In the genomic region with DNA sequence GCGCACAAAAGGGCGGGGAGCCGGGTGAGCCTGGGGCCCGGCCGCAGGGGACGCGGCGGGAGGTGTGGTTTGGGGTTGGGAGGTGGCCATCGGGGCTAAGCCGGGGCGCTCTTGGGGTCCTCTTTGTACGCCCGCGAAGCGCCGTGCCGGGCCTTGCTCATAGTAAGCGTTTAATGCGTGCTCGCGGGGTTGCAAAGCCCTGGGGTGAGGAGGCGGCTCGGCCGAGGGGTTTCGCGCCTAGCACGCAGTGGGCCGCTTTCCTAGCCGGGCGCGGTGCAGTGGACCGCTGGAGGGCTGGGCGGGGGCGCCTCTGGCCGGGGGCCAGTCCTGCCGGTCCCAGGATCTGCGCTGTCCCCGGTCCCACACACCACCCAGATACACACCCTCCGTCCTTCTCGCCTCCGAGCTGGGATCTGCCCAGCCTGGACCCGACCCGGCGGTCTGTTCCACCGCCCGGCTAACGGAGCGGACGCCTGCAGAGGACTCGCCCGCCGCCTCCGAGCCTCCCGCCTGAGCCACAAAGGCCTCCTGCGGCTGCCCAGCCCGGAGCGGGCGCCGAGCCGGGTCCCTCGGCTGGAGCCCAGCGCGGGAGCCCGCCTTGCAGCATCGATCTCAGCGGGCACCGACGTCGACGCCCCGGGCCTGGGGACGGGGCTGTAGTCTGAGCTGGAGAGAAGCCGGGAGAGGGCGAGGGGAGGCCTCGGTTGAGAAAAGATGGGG, we compare ENCODE assay signal across 9 cellular contexts. TPM values are rescaled to one million over a fixed set of nuclear protein-coding genes. Genes with fewer than 3 reads are reported as not detected.
A peak's percentile ranks its signal among the peaks of the same experiment; 100 is the strongest.
DNase-seq lines count a peak whose midpoint lies in the region; ATAC-seq and TF ChIP-seq lines count a peak whose summit lies in the region.
"Had no signal": no experiment of that assay in that cellular context is flagged by ENCODE, and none has a peak within 500 bp of the region (broad histone marks: within the 10 kb centered on the region; RNA-seq: fewer than 3 reads in every experiment).

No MANE protein-coding gene starts in this region.

- CTCF ChIA-PET in CD8-positive, alpha-beta memory T cell (lab: Charles Lee) = interaction anchor here (1.2 to 2.9 kb wide), 2 partner anchors 74 to 94 kb away, joined by 3 to 35 read pairs; no protein-coding TSS in a partner anchor

- H3K27ac Mint-ChIP-seq in CD8-positive, alpha-beta memory T cell = no peak overlapping the region
- no peak overlapping the region for H3K27ac Mint-ChIP-seq in activated T-helper 17 cell treated with anti-CD3 and anti-CD28 coated beads, Interleukin-2, amount 50 U/mL, for 72 hours
- peak overlapping the region; percentile 51 for H3K27ac Mint-ChIP-seq in stimulated activated naive B cell treated with anti-CD40 and anti-IgM and Interleukin-4, amounts not matched to agents 10 μg/mL and 1 μg/mL and 100 μg/mL, for 72 hours
- no peak overlapping the region for H3K27ac Mint-ChIP-seq in HFFc6

- H3K4me3 ChIP-seq in CD8-positive, alpha-beta memory T cell (ENCODE audit: low read length) = no peak overlapping the region
- H3K4me3 ChIP-seq in HUES64 (ENCODE audit: low read length) = peak overlapping the region; percentile 73

- no peaks in the 10 kb centered on the region for H3K9me3 ChIP-seq in CD8-positive, alpha-beta memory T cell (ENCODE audit: low read length)
- H3K9me3 ChIP-seq in HUES64 (ENCODE audit: insufficient read depth, low read depth, low read length) = no peaks in the 10 kb centered on the region

- H3K36me3 ChIP-seq in CD8-positive, alpha-beta memory T cell (ENCODE audit: insufficient read depth, low read length) = no peaks in the 10 kb centered on the region
- no peaks in the 10 kb centered on the region for H3K36me3 ChIP-seq in HUES64 (ENCODE audit: insufficient read depth, low read length)

- H3K4me3 Mint-ChIP-seq in CD8-positive, alpha-beta memory T cell = peak overlapping the region in 6 of 7 donors; percentile 40 to 78 (median 70)
- peak overlapping the region; percentile 59 for H3K4me3 Mint-ChIP-seq in activated T-helper 17 cell treated with anti-CD3 and anti-CD28 coated beads, Interleukin-2, amount 50 U/mL, for 72 hours
- H3K4me3 Mint-ChIP-seq in stimulated activated naive B cell treated with anti-CD40 and anti-IgM and Interleukin-4, amounts not matched to agents 10 μg/mL and 1 μg/mL and 100 μg/mL, for 72 hours = peak overlapping the region; percentile 71 to 76
- no peak overlapping the region for H3K4me3 Mint-ChIP-seq in HFFc6

- TF ChIP-seq CTCF in HFFc6 (IDR thresholded peaks at IDR 0.05) = no peak

- H3K9ac ChIP-seq in HUES64 (ENCODE audit: low read depth, low read length) = peak overlapping the region; percentile 68

- peaks cover 53% of the 10 kb centered on the region for H3K27me3 ChIP-seq in CD8-positive, alpha-beta memory T cell (ENCODE audit: insufficient read depth, low read length, poor library complexity, severe bottlenecking)
- H3K27me3 ChIP-seq in HUES64 (ENCODE audit: insufficient read depth, low read length) = peaks cover 86% of the 10 kb centered on the region

- H3K4me1 ChIP-seq in CD8-positive, alpha-beta memory T cell (ENCODE audit: insufficient read depth, low read length) = peaks cover 19% of the 10 kb centered on the region
- peaks cover 6% of the 10 kb centered on the region; the same call in 1 of the 2 replicates for H3K4me1 ChIP-seq in HUES64 (ENCODE audit: insufficient read depth, low read length)

- peaks cover 0 to 2% (median 0%) of the 10 kb centered on the region in 3 donors for H3K36me3 Mint-ChIP-seq in CD8-positive, alpha-beta memory T cell
- H3K36me3 Mint-ChIP-seq in activated T-helper 17 cell treated with anti-CD3 and anti-CD28 coated beads, Interleukin-2, amount 50 U/mL, for 72 hours (ENCODE audit: low read depth) = no peaks in the 10 kb centered on the region
- no peaks in the 10 kb centered on the region for H3K36me3 Mint-ChIP-seq in stimulated activated naive B cell treated with anti-CD40 and anti-IgM and Interleukin-4, amounts not matched to agents 10 μg/mL and 1 μg/mL and 100 μg/mL, for 72 hours
- H3K36me3 Mint-ChIP-seq in HFFc6 (ENCODE audit: low read depth) = no peaks in the 10 kb centered on the region

- POLR2A ChIA-PET in CD8-positive, alpha-beta memory T cell (lab: Charles Lee) = no interaction called here

- H3K27me3 Mint-ChIP-seq in CD8-positive, alpha-beta memory T cell = peaks cover 38 to 60% of the 10 kb centered on the region in 2 donors
- H3K27me3 Mint-ChIP-seq in activated T-helper 17 cell treated with anti-CD3 and anti-CD28 coated beads, Interleukin-2, amount 50 U/mL, for 72 hours = peaks cover 37% of the 10 kb centered on the region
- peaks cover 49 to 78% of the 10 kb centered on the region in 2 donors for H3K27me3 Mint-ChIP-seq in stimulated activated naive B cell treated with anti-CD40 and anti-IgM and Interleukin-4, amounts not matched to agents 10 μg/mL and 1 μg/mL and 100 μg/mL, for 72 hours
- peaks cover 54% of the 10 kb centered on the region for H3K27me3 Mint-ChIP-seq in HFFc6 (ENCODE audit: insufficient read depth)

- peaks cover 11 to 22% (median 11%) of the 10 kb centered on the region in 3 donors for H3K4me1 Mint-ChIP-seq in CD8-positive, alpha-beta memory T cell
- no peaks in the 10 kb centered on the region for H3K4me1 Mint-ChIP-seq in activated T-helper 17 cell treated with anti-CD3 and anti-CD28 coated beads, Interleukin-2, amount 50 U/mL, for 72 hours
- peaks cover 6 to 22% of the 10 kb centered on the region in 2 donors for H3K4me1 Mint-ChIP-seq in stimulated activated naive B cell treated with anti-CD40 and anti-IgM and Interleukin-4, amounts not matched to agents 10 μg/mL and 1 μg/mL and 100 μg/mL, for 72 hours
- H3K4me1 Mint-ChIP-seq in HFFc6 (ENCODE audit: low read depth) = no peaks in the 10 kb centered on the region

- peak in 1 of 5 donors; percentile 17 for DNase-seq in CD8-positive, alpha-beta memory T cell
- peak; percentile 61 for DNase-seq in iPS-NIHi11 (ENCODE audit: low spot score)
- no peak for DNase-seq in stimulated activated naive B cell treated with anti-CD40 and anti-IgM and Interleukin-4, amounts not matched to agents 10 μg/mL and 1 μg/mL and 100 μg/mL, for 72 hours
- DNase-seq in central memory CD4-positive, alpha-beta T cell = no peak
- DNase-seq in amniotic stem cell (lab: John Stamatoyannopoulos, UW) = no peak
- no peak for DNase-seq in HFFc6

- no peak overlapping the region for H3K27ac ChIP-seq in CD8-positive, alpha-beta memory T cell (ENCODE audit: low read depth, low read length)
- no peak overlapping the region for H3K27ac ChIP-seq in HUES64 (ENCODE audit: low read depth, low read length)

- no peaks in the 10 kb centered on the region for H3K9me3 Mint-ChIP-seq in CD8-positive, alpha-beta memory T cell
- H3K9me3 Mint-ChIP-seq in activated T-helper 17 cell treated with anti-CD3 and anti-CD28 coated beads, Interleukin-2, amount 50 U/mL, for 72 hours = no peaks in the 10 kb centered on the region
- no peaks in the 10 kb centered on the region for H3K9me3 Mint-ChIP-seq in stimulated activated naive B cell treated with anti-CD40 and anti-IgM and Interleukin-4, amounts not matched to agents 10 μg/mL and 1 μg/mL and 100 μg/mL, for 72 hours
- H3K9me3 Mint-ChIP-seq in HFFc6 = no peaks in the 10 kb centered on the region

- ATAC-seq in activated T-helper 17 cell treated with anti-CD3 and anti-CD28 coated beads, Interleukin-2, amount 50 U/mL, for 72 hours (replicated peaks) = peak; percentile 28
- ATAC-seq in stimulated activated naive B cell treated with anti-CD40 and anti-IgM and Interleukin-4, amounts not matched to agents 10 μg/mL and 1 μg/mL and 100 μg/mL, for 72 hours (replicated peaks) = peak; percentile 31 to 45

- under 1% methylated on average over 75 of the region's 75 CpGs for WGBS in HUES64

RNA-seq across cellular contexts. Expression of a gene that starts 0.6 kb away (rescaled TPM):
- not detected for total RNA-seq in CD8-positive, alpha-beta memory T cell
- polyA plus RNA-seq in CD8-positive, alpha-beta memory T cell = not detected
- polyA plus RNA-seq in HUES64 (2013, experiment 1 of 2) = 24.4 TPM
- polyA plus RNA-seq in HUES64 (2013, experiment 2 of 2) = 34.6 TPM
- not detected for total RNA-seq in activated T-helper 17 cell treated with anti-CD3 and anti-CD28 coated beads, Interleukin-2, amount 50 U/mL, for 72 hours
- total RNA-seq in HFFc6 (2021; fragmentation: NEBNext Ultra II Directional; extraction: Animal tissue kit (Norgen Biotek cat#: 25700)) = not detected
- total RNA-seq: bronchial epithelial cell had no signal
